13 cellular contexts compared by ENCODE assay signal in the genomic region with DNA sequence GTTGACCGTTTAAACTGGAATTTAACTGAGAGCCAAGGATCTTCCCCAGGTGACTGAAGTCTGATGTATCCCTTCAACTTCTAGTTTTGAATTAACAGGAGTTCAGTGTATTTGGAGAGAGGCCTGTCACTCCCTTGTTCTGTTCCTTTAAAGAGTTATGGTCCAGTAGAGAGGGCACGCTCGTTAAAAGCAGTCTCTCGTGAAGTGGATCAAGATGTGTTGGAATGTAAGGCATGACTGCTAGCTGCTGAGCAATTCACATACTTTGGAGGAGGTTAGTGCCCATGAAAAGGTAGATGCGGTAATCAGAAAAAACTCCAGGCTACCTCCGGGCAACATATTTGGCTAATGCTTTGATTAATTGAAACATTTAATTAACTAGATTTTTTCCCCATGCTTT.
"Had no signal": no experiment of that assay in that cellular context is flagged by ENCODE, and none has a peak within 500 bp of the region (broad histone marks: within the 10 kb centered on the region; RNA-seq: fewer than 3 reads in every experiment).

No MANE protein-coding gene starts in this region.

- H3K4me1 Mint-ChIP-seq: activated CD4-positive, alpha-beta memory T cell treated with anti-CD3 and anti-CD28 coated beads, Interleukin-2, amount 10 ng/mL, durations not matched to agents 7 days and 5 days; activated CD4-positive, alpha-beta T cell treated with anti-CD3 and anti-CD28 coated beads for 36 hours; stimulated activated effector memory CD8-positive, alpha-beta T cell treated with anti-CD3 and anti-CD28 coated beads, Interleukin-12 subunit alpha, Interleukin-12 subunit beta, amount 100 ng/mL, for 72 hours had no signal

- H3K27ac ChIP-seq: gastroesophageal sphincter, ovary, tibial artery had no signal

- H3K36me3 Mint-ChIP-seq: activated naive CD4-positive, alpha-beta T cell treated with anti-CD3 and anti-CD28 coated beads, Interleukin-2, amount 50 U/mL, for 72 hours; stimulated activated effector memory CD8-positive, alpha-beta T cell treated with anti-CD3 and anti-CD28 coated beads, Interleukin-12 subunit alpha, Interleukin-12 subunit beta, amount 100 ng/mL, for 72 hours had no signal

- H3K27ac Mint-ChIP-seq: activated CD4-positive, alpha-beta memory T cell treated with anti-CD3 and anti-CD28 coated beads, Interleukin-2, amount 10 ng/mL, durations not matched to agents 7 days and 5 days; activated CD4-positive, alpha-beta T cell treated with anti-CD3 and anti-CD28 coated beads for 36 hours; activated naive CD4-positive, alpha-beta T cell treated with anti-CD3 and anti-CD28 coated beads, Interleukin-2, amount 50 U/mL, for 72 hours; stimulated activated effector memory CD8-positive, alpha-beta T cell treated with anti-CD3 and anti-CD28 coated beads, Interleukin-12 subunit alpha, Interleukin-12 subunit beta, amount 100 ng/mL, for 72 hours had no signal

- H3K4me3 Mint-ChIP-seq: activated CD4-positive, alpha-beta memory T cell treated with anti-CD3 and anti-CD28 coated beads, Interleukin-2, amount 10 ng/mL, durations not matched to agents 7 days and 5 days; activated CD4-positive, alpha-beta T cell treated with anti-CD3 and anti-CD28 coated beads for 36 hours; stimulated activated effector memory CD8-positive, alpha-beta T cell treated with anti-CD3 and anti-CD28 coated beads, Interleukin-12 subunit alpha, Interleukin-12 subunit beta, amount 100 ng/mL, for 72 hours had no signal

- H3K9me3 ChIP-seq: gastroesophageal sphincter, ovary, tibial artery had no signal

- H3K9me3 Mint-ChIP-seq: activated CD4-positive, alpha-beta memory T cell treated with anti-CD3 and anti-CD28 coated beads, Interleukin-2, amount 10 ng/mL, durations not matched to agents 7 days and 5 days; activated naive CD4-positive, alpha-beta T cell treated with anti-CD3 and anti-CD28 coated beads, Interleukin-2, amount 50 U/mL, for 72 hours; stimulated activated effector memory CD8-positive, alpha-beta T cell treated with anti-CD3 and anti-CD28 coated beads, Interleukin-12 subunit alpha, Interleukin-12 subunit beta, amount 100 ng/mL, for 72 hours had no signal

- H3K4me1 ChIP-seq: gastroesophageal sphincter, tibial artery had no signal

- DNase-seq: activated CD4-positive, alpha-beta memory T cell treated with anti-CD3 and anti-CD28 coated beads, Interleukin-2, amount 10 ng/mL, durations not matched to agents 7 days and 5 days; activated CD4-positive, alpha-beta T cell treated with anti-CD3 and anti-CD28 coated beads for 36 hours; activated effector memory CD4-positive, alpha-beta T cell treated with anti-CD3 and anti-CD28 coated beads, Interleukin-2, amount 50 U/mL, for 16 hours; activated T-cell treated with anti-CD3 and anti-CD28 coated beads, Interleukin-2, amount 50 U/mL, for 48 hours; caudate nucleus; left ventricle myocardium superior; midbrain; ovary; T-helper 1 cell; tibial artery had no signal

- H3K36me3 ChIP-seq: gastroesophageal sphincter, ovary, tibial artery had no signal

- H3K27me3 ChIP-seq: gastroesophageal sphincter, ovary, tibial artery had no signal

- H3K4me3 ChIP-seq: gastroesophageal sphincter, ovary, tibial artery had no signal
